24 cellular contexts compared by ENCODE assay signal in genomic region chr4:143097751-143098150, GRCh38.
A peak's percentile ranks its signal among the peaks of the same experiment; 100 is the strongest.
DNase-seq lines count a peak whose midpoint lies in the region; ATAC-seq, FAIRE-seq and TF ChIP-seq lines count a peak whose summit lies in the region.
"Had no signal": no experiment of that assay in that cellular context is flagged by ENCODE, and none has a peak within 500 bp of the region (broad histone marks: within the 10 kb centered on the region; RNA-seq: fewer than 3 reads in every experiment).

No MANE protein-coding gene starts in this region.

- WGBS in lung, 2 donors = 54 to 65% methylated on average over 4 of the region's 4 CpGs
- 31 to 50% (median 47%) methylated on average over 4 of the region's 4 CpGs for WGBS in small intestine, 3 donors

- H3K27ac ChIP-seq in lung (ENCODE audit: low read depth in 1 of 2, low read length in 1 of 2) = no peak overlapping the region
- peak overlapping the region in 1 of 2 donors; percentile 5 for H3K27ac ChIP-seq in small intestine (ENCODE audit: low read depth in 1 of 2, low read length in 1 of 2)
- H3K27ac ChIP-seq in brain microvascular endothelial cell = no peak overlapping the region
- H3K27ac ChIP-seq: 22Rv1, BLaER1, C4-2B had no signal

- H3K4me1 ChIP-seq in lung (ENCODE audit: control insufficient read depth in 2 of 2, insufficient read depth in 2 of 2, low read length in 2 of 2) = peaks cover 0 to 1% of the 10 kb centered on the region in 2 donors
- H3K4me1 ChIP-seq in small intestine (ENCODE audit: control insufficient read depth in 2 of 2, insufficient read depth in 1 of 2, low read depth in 1 of 2, low read length in 1 of 2) = no peaks in the 10 kb centered on the region
- H3K4me1 ChIP-seq: BLaER1 had no signal

- DNase-seq in CMK (ENCODE audit: low read depth) = peak; percentile 26
- DNase-seq in left colon = peak; percentile 8 to 29
- DNase-seq in lung (ENCODE audit: low spot score) = peak; percentile 31
- DNase-seq in small intestine = peak; percentile 77
- DNase-seq in NCI-H1930 (lab: John Stamatoyannopoulos, UW) = no peak
- no peak for DNase-seq in brain microvascular endothelial cell
- no peak for DNase-seq in cerebellar nuclear complex (lab: John Stamatoyannopoulos, UW)
- DNase-seq: CD4-positive, CD25-positive, alpha-beta regulatory T cell; CD8-positive, alpha-beta T cell; DMS 273 treated with DMSO at 0.1 percent for 48 hours; DMS79; EL; GDM1; H9 had no signal

- no peak overlapping the region for H3K4me3 ChIP-seq in lung
- H3K4me3 ChIP-seq in small intestine (ENCODE audit: low read depth in 1 of 2, low read length in 2 of 2) = no peak overlapping the region
- H3K4me3 ChIP-seq in brain microvascular endothelial cell (ENCODE audit: low read depth, low read length) = no peak overlapping the region
- H3K4me3 ChIP-seq: BLaER1, GM12878, GM23338 had no signal

- H3K36me3 ChIP-seq in lung (ENCODE audit: control insufficient read depth in 2 of 2, insufficient read depth in 2 of 2, low read length in 2 of 2) = no peaks in the 10 kb centered on the region
- no peaks in the 10 kb centered on the region for H3K36me3 ChIP-seq in small intestine (ENCODE audit: control insufficient read depth in 2 of 2, insufficient read depth in 2 of 2, low read length in 2 of 2)
- no peaks in the 10 kb centered on the region for H3K36me3 ChIP-seq in brain microvascular endothelial cell (replicated peaks)
- H3K36me3 ChIP-seq: BLaER1 had no signal

- ATAC-seq in left colon = peak; percentile 95
- ATAC-seq in lung (ENCODE audit: insufficient read depth, low FRiP score) = peak; percentile 53
- ATAC-seq in GM19463 (IDR thresholded peaks at IDR 0.05; ENCODE audit: unreplicated experiment) = no peak
- ATAC-seq: CD8-positive, alpha-beta T cell; GM12878; GM23338; HCT116 had no signal

- TF ChIP-seq CTCF in lung (IDR thresholded peaks at IDR 0.05; ENCODE audit: control extremely low read depth, extremely low read depth) (no peak), brain microvascular endothelial cell (IDR thresholded peaks at IDR 0.05; ENCODE audit: low read depth, low read length, missing control alignments) (no peak)

- in situ Hi-C loops in brain microvascular endothelial cell (cut with HindIII; ENCODE audit: low pct_ligation_motif_present, low sequenced_read_pairs) = no loop called here

- H3K27me3 ChIP-seq in lung (ENCODE audit: control insufficient read depth, insufficient read depth) (no peaks in the 10 kb centered on the region), small intestine (ENCODE audit: control insufficient read depth in 2 of 2, insufficient read depth in 2 of 2, low read length in 2 of 2) (no peaks in the 10 kb centered on the region), brain microvascular endothelial cell (replicated peaks) (no peaks in the 10 kb centered on the region)
- H3K27me3 ChIP-seq: BLaER1 had no signal

- no peak for FAIRE-seq in small intestine (lab: Jason Lieb, UNC)
- FAIRE-seq: A204.1, D721Med, GM12878, GM19239 had no signal

- intact Hi-C loops in left colon (cut with DNase I, micrococcal nuclease) = no loop called here

- H3K9me3 ChIP-seq in lung (ENCODE audit: control insufficient read depth in 2 of 2, insufficient read depth in 1 of 2, low read length in 1 of 2) (no peaks in the 10 kb centered on the region), small intestine (ENCODE audit: control insufficient read depth, low read depth) (no peaks in the 10 kb centered on the region)
- H3K9me3 ChIP-seq: BLaER1 had no signal

Comparison
In these comparisons a context has a peak if more than half of its experiments do, and no peak if none do; other contexts are left out.
1. DNase-seq: peak in CMK (single experiment), left colon (2 of 2), lung (single experiment) and small intestine (single experiment); none in NCI-H1930 (0 of 2), brain microvascular endothelial cell (single experiment) and cerebellar nuclear complex (0 of 2).